ENCODE assay signal across 22 cellular contexts in genomic region chr2:33197198-33197938, GRCh38.
"Had no signal": no experiment of that assay in that cellular context is flagged by ENCODE, and none has a peak within 500 bp of the region (broad histone marks: within the 10 kb centered on the region; RNA-seq: fewer than 3 reads in every experiment).

No MANE protein-coding gene starts in this region.

- H3K27ac ChIP-seq: brain microvascular endothelial cell, foreskin keratinocyte, heart right ventricle, left lung, ovary, psoas muscle, right atrium auricular region, spleen, transverse colon had no signal

- H3K36me3 ChIP-seq: left lung, ovary, spleen, transverse colon had no signal

- ATAC-seq: activated CD4-positive, alpha-beta T cell treated with anti-CD3 and anti-CD28 coated beads for 36 hours; activated CD8-positive, alpha-beta memory T cell treated with anti-CD3 and anti-CD28 coated beads, Interleukin-2, amount 10 ng/mL, durations not matched to agents 7 days and 5 days; activated CD8-positive, alpha-beta T cell treated with anti-CD3 and anti-CD28 coated beads, Interleukin-2, amount 10 ng/mL, durations not matched to agents 7 days and 5 days; activated naive CD8-positive, alpha-beta T cell treated with anti-CD3 and anti-CD28 coated beads, Interleukin-2, amount 50 U/mL, for 24 hours; foreskin keratinocyte; heart right ventricle; left lung; psoas muscle had no signal

- H3K4me3 ChIP-seq: heart right ventricle, left lung, ovary, psoas muscle, right atrium auricular region, spleen, transverse colon had no signal

- H3K4me1 ChIP-seq: foreskin keratinocyte, left lung, psoas muscle, spleen had no signal

- H3K27me3 ChIP-seq: brain microvascular endothelial cell, foreskin keratinocyte, heart right ventricle, left lung, ovary, right atrium auricular region, spleen, transverse colon had no signal

- H3K9me3 ChIP-seq: left lung, ovary, psoas muscle, right atrium auricular region, SK-N-SH, spleen, transverse colon had no signal

- DNase-seq: activated B cell treated with CpG ODN at 0.5 μM for 24 hours; activated CD4-positive, alpha-beta T cell treated with anti-CD3 and anti-CD28 coated beads for 36 hours; activated CD8-positive, alpha-beta memory T cell treated with anti-CD3 and anti-CD28 coated beads, Interleukin-2, amount 10 ng/mL, durations not matched to agents 7 days and 5 days; activated CD8-positive, alpha-beta T cell treated with anti-CD3 and anti-CD28 coated beads, Interleukin-2, amount 10 ng/mL, durations not matched to agents 7 days and 5 days; activated naive CD8-positive, alpha-beta T cell treated with anti-CD3 and anti-CD28 coated beads, Interleukin-2, amount 50 U/mL, for 24 hours; activated T-cell treated with anti-CD3 and anti-CD28 coated beads, Interleukin-2, amount 50 U/mL, for 48 hours; brain microvascular endothelial cell; caudate nucleus; cortex of kidney; foreskin keratinocyte; heart right ventricle; left lung; naive B cell; nephron progenitor cell; ovary; psoas muscle; SK-N-SH; spleen; stimulated activated naive CD4-positive, alpha-beta T cell; SW 1271; transverse colon had no signal
